ENCODE assay signal across 17 cellular contexts in the genomic region with DNA sequence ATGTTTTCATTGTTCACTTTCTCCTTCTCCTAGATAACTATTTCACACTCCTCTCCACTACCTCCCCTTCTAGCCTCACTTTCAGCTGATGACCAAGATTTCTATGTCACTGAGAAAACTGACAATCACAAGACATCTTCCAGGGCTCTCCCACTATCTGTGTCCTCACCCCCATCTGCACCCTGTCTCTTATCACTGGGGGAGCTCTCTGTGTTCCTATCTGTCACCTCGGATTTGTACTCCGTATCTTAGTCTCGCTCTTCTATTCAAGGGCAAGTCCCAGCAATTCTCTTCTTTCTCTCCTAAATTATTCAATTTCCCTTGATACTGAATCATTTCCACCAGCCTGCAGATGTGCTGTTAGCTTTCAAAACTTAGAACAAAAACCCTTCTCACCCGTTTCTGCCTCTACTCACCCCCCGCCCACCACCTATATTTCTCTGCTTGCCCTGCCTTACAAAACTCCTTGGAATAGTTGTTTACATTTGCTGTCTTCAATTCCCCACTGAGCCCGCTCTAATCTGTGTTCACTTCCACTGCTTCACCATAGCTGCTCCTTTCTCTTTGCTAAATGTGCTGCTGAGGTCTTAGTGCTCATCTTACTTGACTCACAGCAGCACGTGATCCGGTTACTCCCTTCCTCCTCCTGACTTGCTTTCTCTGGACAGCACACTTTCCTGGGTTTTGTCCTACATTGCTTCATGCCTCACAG.
A peak's percentile ranks its signal among the peaks of the same experiment; 100 is the strongest.
DNase-seq lines count a peak whose midpoint lies in the region; ATAC-seq and TF ChIP-seq lines count a peak whose summit lies in the region.
"Had no signal": no experiment of that assay in that cellular context is flagged by ENCODE, and none has a peak within 500 bp of the region (broad histone marks: within the 10 kb centered on the region; RNA-seq: fewer than 3 reads in every experiment).

No MANE protein-coding gene starts in this region.

- H3K27ac ChIP-seq in right cardiac atrium (ENCODE audit: low read length) = no peak overlapping the region
- H3K27ac ChIP-seq: left lung, neutrophil had no signal

- intact Hi-C loops in right cardiac atrium (cut with DNase I) = no loop called here

- DNase-seq in LHCN-M2 (ENCODE audit: low read depth) (peak; percentile 56), cardiac fibroblast (ENCODE audit: low read depth in 2 of 2) (peak; percentile 78 to 88), right cardiac atrium (no peak), smooth muscle cell of the brain vasculature (ENCODE audit: low read depth, low spot score) (peak; percentile 26), inferior parietal cortex (ENCODE audit: extremely low spot score) (no peak), NCI-H2081 treated with DMSO at 0.1 percent for 48 hours (lab: John Stamatoyannopoulos, UW) (no peak)
- DNase-seq: activated CD4-positive, alpha-beta T cell treated with anti-CD3 and anti-CD28 coated beads, Interleukin-2, amount 10 ng/mL, durations not matched to agents 24 days and 14 days; CD4-positive, alpha-beta memory T cell; cerebellar nuclear complex; foreskin melanocyte; GF-D8; left lung; stimulated activated naive CD4-positive, alpha-beta T cell had no signal

- H3K9me3 ChIP-seq in right cardiac atrium (ENCODE audit: control insufficient read depth, low read length) = no peaks in the 10 kb centered on the region
- H3K9me3 ChIP-seq: left lung, neutrophil had no signal

- peak; percentile 76 to 88 for ATAC-seq in right cardiac atrium
- ATAC-seq in HG03025 (IDR thresholded peaks at IDR 0.05; ENCODE audit: low FRiP score, unreplicated experiment) = no peak
- ATAC-seq in GM19452 (IDR thresholded peaks at IDR 0.05; ENCODE audit: unreplicated experiment) = no peak
- ATAC-seq: activated T-helper 17 cell treated with anti-CD3 and anti-CD28 coated beads, Interleukin-2, amount 50 U/mL, for 72 hours; left lung had no signal

- 48% methylated on average over 8 of the region's 8 CpGs for WGBS in right cardiac atrium

- H3K27me3 ChIP-seq in right cardiac atrium (ENCODE audit: control insufficient read depth, insufficient read depth) = no peaks in the 10 kb centered on the region
- H3K27me3 ChIP-seq: left lung, neutrophil had no signal

- peaks cover 2% of the 10 kb centered on the region for H3K4me1 ChIP-seq in right cardiac atrium (ENCODE audit: control insufficient read depth, insufficient read depth, low read length)
- H3K4me1 ChIP-seq: left lung had no signal

- H3K4me3 ChIP-seq in cardiac fibroblast (replicated peaks in 1 of 2; ENCODE audit: low read depth in 2 of 2, low read length in 2 of 2) (peak overlapping the region in 1 of 2 donors; percentile 37), right cardiac atrium (ENCODE audit: low read length) (no peak overlapping the region)
- H3K4me3 ChIP-seq: left lung had no signal

- TF ChIP-seq CTCF in cardiac fibroblast (IDR thresholded peaks at IDR 0.05; ENCODE audit: low read depth, low read length) = no peak

Comparison
In these comparisons a context has a peak if more than half of its experiments do, and no peak if none do; other contexts are left out.
1. DNase-seq: peak in LHCN-M2 (single experiment), cardiac fibroblast (2 of 2) and smooth muscle cell of the brain vasculature (single experiment); none in right cardiac atrium (0 of 3), inferior parietal cortex (single experiment) and NCI-H2081 treated with DMSO at 0.1 percent for 48 hours (single experiment).
2. ATAC-seq: peak in right cardiac atrium (2 of 2); none in HG03025 (single experiment) and GM19452 (single experiment).